ENCODE assay signal across 8 cellular contexts in genomic region chr7:129781128-129781855, GRCh38.
DNase-seq lines count a peak whose midpoint lies in the region; ATAC-seq and TF ChIP-seq lines count a peak whose summit lies in the region.

No MANE protein-coding gene starts in this region.

- ATAC-seq in HG02588 (IDR thresholded peaks at IDR 0.05; ENCODE audit: unreplicated experiment) = no peak

- CTCF ChIA-PET in RWPE1 (lab: Yijun Ruan, JAX) = no interaction called here

- H3K27ac ChIP-seq in RWPE1 (no peak overlapping the region), suprapubic skin (no peak overlapping the region)

- TF ChIP-seq EP300 in suprapubic skin (IDR thresholded peaks at IDR 0.05) = no peak

- POLR2A ChIA-PET in RWPE1 (lab: Yijun Ruan, JAX; ENCODE audit: low non-redundant PET) = no interaction called here

- DNase-seq in activated CD8-positive, alpha-beta memory T cell treated with anti-CD3 and anti-CD28 coated beads for 24 hours = peak; percentile 71
- no peak for DNase-seq in activated CD8-positive, alpha-beta memory T cell treated with anti-CD3 and anti-CD28 coated beads, Interleukin-2, amount 50 U/mL, for 4 hours
- peak; percentile 13 for DNase-seq in RWPE1 (ENCODE audit: low spot score)
- DNase-seq in erythroblast (lab: John Stamatoyannopoulos, UW) = peak; percentile 39 to 48
- peak in 1 of 2 donors; percentile 62 for DNase-seq in suprapubic skin (ENCODE audit: low spot score in 2 of 2)
- no peak for DNase-seq in NCI-H1694 treated with DMSO at 0.1 percent for 48 hours (lab: John Stamatoyannopoulos, UW)
- no peak for DNase-seq in islet precursor cell

- no peaks in the 10 kb centered on the region for H3K9me3 ChIP-seq in suprapubic skin

- no peaks in the 10 kb centered on the region for H3K36me3 ChIP-seq in suprapubic skin

- peak overlapping the region; percentile 72 for H3K4me3 ChIP-seq in suprapubic skin

- peaks cover 76% of the 10 kb centered on the region for H3K4me1 ChIP-seq in suprapubic skin

- TF ChIP-seq POLR2A in erythroblast (IDR thresholded peaks at IDR 0.05; ENCODE audit: low read length) (no peak), suprapubic skin (IDR thresholded peaks at IDR 0.05) (no peak)

- no peak for TF ChIP-seq CTCF in RWPE1 (conservative IDR thresholded peaks at IDR 0.05; ENCODE audit: low read depth)
- no peak for TF ChIP-seq CTCF in suprapubic skin (IDR thresholded peaks at IDR 0.05)

- 4% methylated on average over 34 of the region's 40 CpGs for WGBS in suprapubic skin

- peaks cover 100% of the 10 kb centered on the region for H3K27me3 ChIP-seq in suprapubic skin

Comparison
In these comparisons a context has a peak if more than half of its experiments do, and no peak if none do; other contexts are left out.
1. DNase-seq: peak in activated CD8-positive, alpha-beta memory T cell treated with anti-CD3 and anti-CD28 coated beads for 24 hours (single experiment), RWPE1 (single experiment) and erythroblast (2 of 2); none in activated CD8-positive, alpha-beta memory T cell treated with anti-CD3 and anti-CD28 coated beads, Interleukin-2, amount 50 U/mL, for 4 hours (single experiment), NCI-H1694 treated with DMSO at 0.1 percent for 48 hours (single experiment) and islet precursor cell (single experiment).